In genomic region chr1:20507564-20508410, GRCh38 we compare ENCODE assay signal across 1 cellular context.
TF ChIP-seq lines count a peak whose summit lies in the region.

TSS of gene MUL1 (minus strand) at chr1:20508151. CDS start at chr1:20508024, 127 bp downstream.

TF ChIP-seq in K562, 482 proteins besides CTCF, POLR2A, EP300 and RAD21 (continued from another document):
- TF ChIP-seq MTA1 (IDR thresholded peaks at IDR 0.05; ENCODE audit: borderline replicate concordance) (peak; percentile 98), ETV6 (IDR thresholded peaks at IDR 0.05; ENCODE audit: borderline replicate concordance in 1 of 2, low read depth in 2 of 2, low read length in 1 of 2) (no peak; a peak in 1 of 4 replicates), ETV6 (CRISPR knock-in tag; IDR thresholded peaks at IDR 0.05; ENCODE audit: borderline replicate concordance) (no peak), ZNF124 (CRISPR knock-in tag; IDR thresholded peaks at IDR 0.05) (no peak), TRIM28 (IDR thresholded peaks at IDR 0.05) (no peak), HNRNPUL1 (IDR thresholded peaks at IDR 0.05; ENCODE audit: low read length) (no peak), ZNF140 (CRISPR knock-in tag; IDR thresholded peaks at IDR 0.05) (no peak), CTBP1 (IDR thresholded peaks at IDR 0.05; ENCODE audit: borderline replicate concordance) (peak; percentile 63), FOXK1 (CRISPR knock-in tag; IDR thresholded peaks at IDR 0.05; ENCODE audit: borderline replicate concordance) (peak; percentile 94; the same call in 1 of the 2 replicates), L3MBTL2 (IDR thresholded peaks at IDR 0.05) (peak; percentile 43), MAFG (tag; conservative IDR thresholded peaks at IDR 0.05) (no peak), ZNF696 (CRISPR knock-in tag; conservative IDR thresholded peaks at IDR 0.05) (no peak), KDM5B (IDR thresholded peaks at IDR 0.05; ENCODE audit: insufficient replicate concordance, low read depth, low read length) (peak; percentile 56), JUND (IDR thresholded peaks at IDR 0.05; ENCODE audit: borderline replicate concordance, low read depth, low read length) (peak; percentile 71), JUND (tag; IDR thresholded peaks at IDR 0.05; ENCODE audit: borderline replicate concordance, low read depth, low read length) (no peak; the same call in 2 of the 3 replicates), HNRNPL (IDR thresholded peaks at IDR 0.05; ENCODE audit: low read depth, low read length) (no peak), ATF4 (CRISPR knock-in tag; IDR thresholded peaks at IDR 0.05) (no peak), NEUROD1 (IDR thresholded peaks at IDR 0.05; ENCODE audit: borderline replicate concordance, low read depth, low read length, partially characterized antibody) (no peak), ZNF280A (IDR thresholded peaks at IDR 0.05; ENCODE audit: low read depth, partially characterized antibody) (no peak), RFX7 (CRISPR knock-in tag; IDR thresholded peaks at IDR 0.05) (no peak), SMAD3 (CRISPR knock-in tag; conservative IDR thresholded peaks at IDR 0.05) (no peak), HNRNPH1 (optimal IDR thresholded peaks at IDR 0.05; ENCODE audit: low read depth, low read length) (no peak), ZNF561 (CRISPR knock-in tag; conservative IDR thresholded peaks at IDR 0.05) (no peak), ARID2 (IDR thresholded peaks at IDR 0.05) (no peak), NFXL1 (CRISPR knock-in tag; IDR thresholded peaks at IDR 0.05) (no peak), ZNF263 (CRISPR knock-in tag; IDR thresholded peaks at IDR 0.05; ENCODE audit: borderline replicate concordance) (no peak), ESRRA (IDR thresholded peaks at IDR 0.05; ENCODE audit: borderline replicate concordance, low read depth) (peak; percentile 100), PRPF4 (IDR thresholded peaks at IDR 0.05; ENCODE audit: insufficient read depth, low read depth, low read length, poor library complexity, severe bottlenecking) (no peak), MBD1 (CRISPR knock-in tag; IDR thresholded peaks at IDR 0.05) (no peak), ZNF133 (CRISPR knock-in tag; IDR thresholded peaks at IDR 0.05) (no peak), ZNF512 (tag; IDR thresholded peaks at IDR 0.05) (no peak), ZFP91 (CRISPR knock-in tag; IDR thresholded peaks at IDR 0.05) (0 out of 2 replicates have a peak, but pooled peaks have one; percentile 52), NUFIP1 (IDR thresholded peaks at IDR 0.05; ENCODE audit: partially characterized antibody) (no peak), BCOR (IDR thresholded peaks at IDR 0.05) (no peak), ZNF165 (CRISPR knock-in tag; IDR thresholded peaks at IDR 0.05; ENCODE audit: borderline replicate concordance) (no peak), CXXC5 (CRISPR knock-in tag; IDR thresholded peaks at IDR 0.05) (peak; percentile 47; the same call in 1 of the 2 replicates), E2F3 (CRISPR knock-in tag; IDR thresholded peaks at IDR 0.05) (no peak), ZNF239 (CRISPR knock-in tag; IDR thresholded peaks at IDR 0.05) (no peak; the same call in 1 of the 2 replicates), E2F5 (CRISPR knock-in tag; IDR thresholded peaks at IDR 0.05) (peak; percentile 61; the same call in 1 of the 2 replicates), REST (CRISPR knock-in tag; IDR thresholded peaks at IDR 0.05; ENCODE audit: low read depth) (0 out of 2 replicates have a peak, but pooled peaks have one; percentile 53), CHCHD3 (CRISPR knock-in tag; IDR thresholded peaks at IDR 0.05) (peak; percentile 63; the same call in 1 of the 2 replicates), ZSCAN29 (IDR thresholded peaks at IDR 0.05) (no peak), ARID1B (IDR thresholded peaks at IDR 0.05) (peak; percentile 26; the same call in 1 of the 2 replicates), ZBTB49 (CRISPR knock-in tag; IDR thresholded peaks at IDR 0.05; ENCODE audit: borderline replicate concordance) (0 out of 2 replicates have a peak, but pooled peaks have one; percentile 60), POLR2AphosphoS2 (IDR thresholded peaks at IDR 0.05; ENCODE audit: low read length) (no peak), ZNF282 (CRISPR knock-in tag; IDR thresholded peaks at IDR 0.05) (no peak), YY1 (IDR thresholded peaks at IDR 0.05; ENCODE audit: borderline replicate concordance in 1 of 3, control insufficient read depth in 1 of 3, extremely low read depth in 1 of 3, insufficient read depth in 3 of 3, insufficient read length in 1 of 3, insufficient replicate concordance in 2 of 3, low read depth in 1 of 3, low read length in 2 of 3) (peak in 1 of 3 experiments; percentile 18), SAFB (IDR thresholded peaks at IDR 0.05; ENCODE audit: borderline replicate concordance, low read depth, low read length) (no peak), NR3C1 (CRISPR knock-in tag; IDR thresholded peaks at IDR 0.05) (0 out of 2 replicates have a peak, but pooled peaks have one; percentile 53), ZNF121 (CRISPR knock-in tag; conservative IDR thresholded peaks at IDR 0.05) (no peak), HLTF (IDR thresholded peaks at IDR 0.05) (no peak), MTA2 (IDR thresholded peaks at IDR 0.05; ENCODE audit: low read depth) (no peak), ZNF583 (CRISPR knock-in tag; IDR thresholded peaks at IDR 0.05) (no peak), KAT7 (CRISPR knock-in tag; IDR thresholded peaks at IDR 0.05; ENCODE audit: borderline replicate concordance) (peak; percentile 56; the same call in 1 of the 2 replicates)
